ENCODE assay signal across 8 cellular contexts in genomic region chrX:56764153-56764974, GRCh38. TPM values are rescaled to one million over a fixed set of nuclear protein-coding genes. Genes with fewer than 3 reads are reported as not detected.
A peak's percentile ranks its signal among the peaks of the same experiment; 100 is the strongest.
DNase-seq lines count a peak whose midpoint lies in the region; ATAC-seq, FAIRE-seq and TF ChIP-seq lines count a peak whose summit lies in the region.

No MANE protein-coding gene starts in this region.

- H3K4me3 ChIP-seq in H1 (ENCODE audit: extremely low read depth in 1 of 4, insufficient read depth in 2 of 4, low read depth in 3 of 4, low read length in 4 of 4) (no peak overlapping the region), muscle layer of colon (ENCODE audit: low read depth in 1 of 2, low read length in 2 of 2) (peak overlapping the region; percentile 64)

- H3K18ac ChIP-seq in H1 (ENCODE audit: extremely low read depth, low read length), result no peak overlapping the region

- ATAC-seq in GM19395 (IDR thresholded peaks at IDR 0.05; ENCODE audit: unreplicated experiment) (peak; percentile 53), HG03469 (IDR thresholded peaks at IDR 0.05; ENCODE audit: unreplicated experiment) (peak; percentile 46)

- peak; percentile 72 to 74 for TF ChIP-seq RAD21 in H1 (IDR thresholded peaks at IDR 0.05 in 1 of 2, conservative IDR thresholded peaks at IDR 0.05 in 1 of 2; ENCODE audit: low read depth in 2 of 2, low read length in 2 of 2)

- no peak overlapping the region for H2BK12ac ChIP-seq in H1 (ENCODE audit: low read depth, low read length)

- H3K9me3 Mint-ChIP-seq in activated CD4-positive, alpha-beta T cell treated with anti-CD3 and anti-CD28 coated beads, Interleukin-2, amount 10 ng/mL, durations not matched to agents 7 days and 5 days, result no peaks in the 10 kb centered on the region

- H3K4me1 ChIP-seq in H1 (replicated peaks in 1 of 4; ENCODE audit: control insufficient read depth in 3 of 4, insufficient read depth in 4 of 4, low read length in 3 of 4) (peaks cover 0 to 11% (median 2%) of the 10 kb centered on the region in 4 experiments; a peak in 4 of 7 replicates), muscle layer of colon (ENCODE audit: insufficient read depth, low read length) (peaks cover 26% of the 10 kb centered on the region)

- no peak overlapping the region for H3K9ac ChIP-seq in H1 (replicated peaks in 1 of 4; ENCODE audit: extremely low read depth in 1 of 4, low read depth in 3 of 4, low read length in 3 of 4)
- H3K9ac ChIP-seq in muscle layer of colon (ENCODE audit: low read length), result no peak overlapping the region

- H4K91ac ChIP-seq in H1 (replicated peaks; ENCODE audit: insufficient read length, low read length), result no peak overlapping the region

- H2AFZ ChIP-seq in H1 (ENCODE audit: low read length), result no peak overlapping the region

- H2BK120ac ChIP-seq in H1 (replicated peaks; ENCODE audit: low read depth, low read length), result no peak overlapping the region

- H3K4me2 ChIP-seq in H1 (ENCODE audit: insufficient read depth in 1 of 2, low read depth in 2 of 2, low read length in 2 of 2), result peak overlapping the region in 1 of 2 experiments; percentile 31; a peak in 1 of 4 replicates

- peaks cover 62% of the 10 kb centered on the region for H3K4me1 Mint-ChIP-seq in activated CD4-positive, alpha-beta T cell treated with anti-CD3 and anti-CD28 coated beads, Interleukin-2, amount 10 ng/mL, durations not matched to agents 7 days and 5 days

- no peak overlapping the region for H4K5ac ChIP-seq in H1 (ENCODE audit: insufficient read length, low read depth, low read length)

- H3K14ac ChIP-seq in H1 (ENCODE audit: insufficient read length), result no peak overlapping the region

- no peaks in the 10 kb centered on the region; a peak in 1 of 4 replicates for H3K79me2 ChIP-seq in H1 (ENCODE audit: control insufficient read depth in 1 of 2, insufficient read depth in 2 of 2, low read length in 2 of 2)

- no peaks in the 10 kb centered on the region for H3K79me1 ChIP-seq in H1 (ENCODE audit: low read depth, low read length)

- POLR2A ChIA-PET in activated CD4-positive, alpha-beta T cell treated with anti-CD3 and anti-CD28 coated beads, Interleukin-2, amount 10 ng/mL, durations not matched to agents 7 days and 5 days (lab: Charles Lee), result interaction anchor here (0.6 kb wide), 1 partner anchor 403 kb away, joined by 4 read pairs; no protein-coding TSS in a partner anchor
- POLR2A ChIA-PET in H1 (lab: Charles Lee; ENCODE audit: partially characterized antibody), result no interaction called here

- H3K27ac Mint-ChIP-seq in activated CD4-positive, alpha-beta T cell treated with anti-CD3 and anti-CD28 coated beads, Interleukin-2, amount 10 ng/mL, durations not matched to agents 7 days and 5 days, result peak overlapping the region; percentile 96

- TF ChIP-seq POLR2A in H1 (IDR thresholded peaks at IDR 0.05; ENCODE audit: control extremely low read depth in 1 of 2, low read depth in 2 of 2, low read length in 2 of 2), result no peak

- H3K36me3 ChIP-seq in H1 (ENCODE audit: control insufficient read depth in 2 of 4, insufficient read depth in 4 of 4, low read length in 3 of 4) (peaks cover 0 to 5% (median 0%) of the 10 kb centered on the region in 4 experiments; a peak in 1 of 8 replicates), muscle layer of colon (ENCODE audit: insufficient read depth, low read length) (no peaks in the 10 kb centered on the region)

- peak; percentile 89 for DNase-seq in Ammon's horn (ENCODE audit: low spot score)
- peak; percentile 83 for DNase-seq in activated CD4-positive, alpha-beta T cell treated with anti-CD3 and anti-CD28 coated beads, Interleukin-2, amount 10 ng/mL, durations not matched to agents 7 days and 5 days
- DNase-seq in H1 (ENCODE audit: low read depth in 1 of 2, low spot score in 2 of 2), result peak in 1 of 2 experiments; percentile 53
- peak; percentile 68 for DNase-seq in stromal cell of bone marrow (ENCODE audit: low read depth)
- no peak for DNase-seq in AML-193 (lab: John Stamatoyannopoulos, UW)

- H3K27ac ChIP-seq in H1 (ENCODE audit: low read depth, low read length) (no peak overlapping the region), muscle layer of colon (ENCODE audit: low read depth, low read length) (peak overlapping the region; percentile 82)

- H3K9me3 ChIP-seq in H1 (ENCODE audit: insufficient read depth in 2 of 2, low read depth in 1 of 2, low read length in 1 of 2) (no peaks in the 10 kb centered on the region), muscle layer of colon (ENCODE audit: low read length) (no peaks in the 10 kb centered on the region)

- no peaks in the 10 kb centered on the region for H4K20me1 ChIP-seq in H1 (replicated peaks in 1 of 2; ENCODE audit: control insufficient read depth in 1 of 2, insufficient read depth in 2 of 2, low read length in 2 of 2)

- CTCF ChIA-PET in activated CD4-positive, alpha-beta T cell treated with anti-CD3 and anti-CD28 coated beads, Interleukin-2, amount 10 ng/mL, durations not matched to agents 7 days and 5 days (lab: Charles Lee), result interaction anchor here (0.5 to 2.1 kb wide), 12 partner anchors 17 to 1815 kb away, joined by 3 to 9 read pairs (median 4); partner anchors contain the start of gene NBDY
- CTCF ChIA-PET in H1 (lab: Charles Lee; ENCODE audit: partially characterized antibody), result interaction anchor here (0.7 to 2.5 kb wide), 3 partner anchors 18 to 214 kb away, joined by 3 to 11 read pairs (median 3); no protein-coding TSS in a partner anchor

- no peak overlapping the region for H2AK5ac ChIP-seq in H1 (ENCODE audit: low read depth, low read length)

- no peak overlapping the region; the same call in 1 of the 2 replicates for H2BK5ac ChIP-seq in H1 (ENCODE audit: low read depth, low read length)

- no peak overlapping the region for H3K23ac ChIP-seq in H1 (ENCODE audit: insufficient read length)

- H2BK20ac ChIP-seq in H1 (ENCODE audit: low read length), result no peak overlapping the region

- H3K56ac ChIP-seq in H1 (replicated peaks; ENCODE audit: insufficient read length, low read depth, low read length), result no peak overlapping the region

- no peak for TF ChIP-seq EP300 in H1 (IDR thresholded peaks at IDR 0.05; ENCODE audit: borderline replicate concordance in 1 of 2, low read depth in 2 of 2, low read length in 2 of 2)

- no peak overlapping the region for H3K4ac ChIP-seq in H1 (replicated peaks; ENCODE audit: insufficient read length, low read depth, low read length)

- H3K4me3 Mint-ChIP-seq in activated CD4-positive, alpha-beta T cell treated with anti-CD3 and anti-CD28 coated beads, Interleukin-2, amount 10 ng/mL, durations not matched to agents 7 days and 5 days, result peak overlapping the region; percentile 75

- peak; percentile 86 for FAIRE-seq in H1 (lab: Jason Lieb, UNC)

- 70% methylated on average over 9 of the region's 20 CpGs; no CpG with 5 or more reads in 1 of the 2 experiments for WGBS in H1 (ENCODE audit: extremely low coverage in 1 of 2, insufficient coverage in 1 of 2, insufficient read length in 1 of 2, insufficient replicate concordance in 2 of 2, low coverage in 1 of 2, low lambda C conversion rate in 2 of 2, missing lambda C conversion rate in 1 of 2), 2 experiments

- no peaks in the 10 kb centered on the region for H3K27me3 Mint-ChIP-seq in activated CD4-positive, alpha-beta T cell treated with anti-CD3 and anti-CD28 coated beads, Interleukin-2, amount 10 ng/mL, durations not matched to agents 7 days and 5 days

- no peak overlapping the region for H2BK15ac ChIP-seq in H1 (ENCODE audit: low read length)

- H3K27me3 ChIP-seq in H1 (replicated peaks in 1 of 4; ENCODE audit: control insufficient read depth in 3 of 4, extremely low read depth in 1 of 4, insufficient read depth in 3 of 4, low read length in 3 of 4), result no peaks in the 10 kb centered on the region
- H3K27me3 ChIP-seq in muscle layer of colon (ENCODE audit: control insufficient read depth in 1 of 2, insufficient read depth in 2 of 2, low read length in 2 of 2), result no peaks in the 10 kb centered on the region

- peaks cover 9% of the 10 kb centered on the region for H3K36me3 Mint-ChIP-seq in activated CD4-positive, alpha-beta T cell treated with anti-CD3 and anti-CD28 coated beads, Interleukin-2, amount 10 ng/mL, durations not matched to agents 7 days and 5 days (ENCODE audit: low read depth)

- TF ChIP-seq CTCF in H1 (IDR thresholded peaks at IDR 0.05; ENCODE audit: control extremely low read depth in 1 of 3, insufficient read depth in 1 of 3, low read depth in 1 of 3, low read length in 3 of 3), result peak; percentile 34 to 50 (median 48)

- no peaks in the 10 kb centered on the region for H3K23me2 ChIP-seq in H1 (ENCODE audit: low read depth, low read length)

- no peak overlapping the region for H4K8ac ChIP-seq in H1 (ENCODE audit: extremely low read depth, insufficient read depth, low read length)

TF ChIP-seq in H1, 55 proteins besides CTCF, POLR2A, EP300 and RAD21 (continues in another document):
- TF ChIP-seq ATF2 (IDR thresholded peaks at IDR 0.05; ENCODE audit: low read length) (no peak), SIN3A (conservative IDR thresholded peaks at IDR 0.05 in 1 of 2, IDR thresholded peaks at IDR 0.05 in 1 of 2; ENCODE audit: low read depth in 1 of 2, low read length in 2 of 2) (no peak), HDAC2 (IDR thresholded peaks at IDR 0.05; ENCODE audit: borderline replicate concordance in 1 of 2, low read depth in 2 of 2, low read length in 2 of 2) (no peak), YY1 (IDR thresholded peaks at IDR 0.05; ENCODE audit: low read depth, low read length) (no peak)

RNA-seq across cellular contexts. Expression of gene NBDY, which starts 35.3 kb away (rescaled TPM):
- total RNA-seq in activated CD4-positive, alpha-beta T cell treated with anti-CD3 and anti-CD28 coated beads, Interleukin-2, amount 10 ng/mL, durations not matched to agents 7 days and 5 days, result 10 to 100 TPM; 41.1 to 44.2 TPM
- total RNA-seq in H1 (2021; fragmentation: NEBNext Ultra II Directional; extraction: Animal tissue kit (Norgen Biotek cat#: 25700)), result 57.8 and 66.0 TPM in 2 replicates
- polyA plus RNA-seq in H1 (2011; rRNA removed), result 42.3 and 50.9 TPM in 2 replicates
- 26.6 TPM for polyA plus RNA-seq in H1 (2011; cell fraction: cytosol; rRNA removed)
- 50.0 TPM for polyA plus RNA-seq in H1 (2011; cell fraction: nucleus; rRNA removed)
- polyA plus RNA-seq in H1 (2012, experiment 1 of 2), result 48.8 to 69.7 TPM (median 58.0 TPM) in 4 replicates
- 47.6 TPM for polyA plus RNA-seq in H1 (2012, experiment 2 of 2)
- 96.4 TPM for polyA plus RNA-seq in H1 (2013, experiment 1 of 2)
- 98.4 TPM for polyA plus RNA-seq in H1 (2013, experiment 2 of 2)
- polyA minus RNA-seq in H1 (2011; rRNA and poly(A)+ RNA removed), result 15.1 and 15.6 TPM in 2 replicates
- polyA minus RNA-seq in H1 (2011; cell fraction: cytosol; rRNA and poly(A)+ RNA removed), result 19.3 TPM
- 25.8 TPM for polyA minus RNA-seq in H1 (2011; cell fraction: nucleus; rRNA and poly(A)+ RNA removed)

Comparison
In these comparisons a context has a peak if more than half of its experiments do, and no peak if none do; other contexts are left out.
1. DNase-seq: peak in Ammon's horn (single experiment), activated CD4-positive, alpha-beta T cell treated with anti-CD3 and anti-CD28 coated beads, Interleukin-2, amount 10 ng/mL, durations not matched to agents 7 days and 5 days (single experiment) and stromal cell of bone marrow (single experiment); none in AML-193 (0 of 2).
2. H3K4me3 ChIP-seq: peak in muscle layer of colon (2 of 2); none in H1 (0 of 4).